Comparison of ENCODE assay signal across 21 cellular contexts in the genomic region with DNA sequence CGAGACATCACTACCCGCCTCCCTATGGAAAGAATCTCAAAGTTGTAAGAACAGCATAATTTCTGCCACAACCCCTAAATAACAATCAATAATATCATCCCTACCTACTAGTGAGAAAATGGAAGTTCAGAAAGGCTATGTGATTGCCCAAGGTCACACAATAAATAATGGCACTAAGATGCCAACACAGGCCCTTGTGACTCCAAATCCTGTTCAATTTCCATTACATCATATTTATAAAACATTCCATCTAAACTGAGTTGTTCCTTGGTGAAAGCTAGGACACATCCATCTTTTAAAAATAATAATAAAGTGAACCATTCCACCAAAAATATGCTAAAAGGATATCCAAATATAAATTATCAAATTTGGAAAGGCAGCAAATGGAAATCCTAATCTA.
A peak's percentile ranks its signal among the peaks of the same experiment; 100 is the strongest.
DNase-seq lines count a peak whose midpoint lies in the region; ATAC-seq and TF ChIP-seq lines count a peak whose summit lies in the region.
"Had no signal": no experiment of that assay in that cellular context is flagged by ENCODE, and none has a peak within 500 bp of the region (broad histone marks: within the 10 kb centered on the region; RNA-seq: fewer than 3 reads in every experiment).

No MANE protein-coding gene starts in this region.

- H3K27me3 ChIP-seq in breast epithelium (no peaks in the 10 kb centered on the region), osteoblast (ENCODE audit: insufficient read depth, low read length) (no peaks in the 10 kb centered on the region), aorta (ENCODE audit: control insufficient read depth in 1 of 2, insufficient read depth in 2 of 2, low read length in 1 of 2) (no peaks in the 10 kb centered on the region), MM.1S (replicated peaks; ENCODE audit: insufficient read depth, low read length) (no peaks in the 10 kb centered on the region)

- TF ChIP-seq POLR2A in breast epithelium (IDR thresholded peaks at IDR 0.05), result no peak

- H3K79me2 ChIP-seq in osteoblast (ENCODE audit: insufficient read depth, low read length) (peaks cover 77% of the 10 kb centered on the region), MM.1S (ENCODE audit: low read length) (no peaks in the 10 kb centered on the region)

- no peak overlapping the region for H3K4me3 ChIP-seq in breast epithelium
- H3K4me3 ChIP-seq in osteoblast (ENCODE audit: insufficient read depth, low read length), result no peak overlapping the region
- H3K4me3 ChIP-seq in aorta (ENCODE audit: low read length in 2 of 2), result no peak overlapping the region
- no peak overlapping the region for H3K4me3 ChIP-seq in MM.1S (ENCODE audit: low read length)

- no peaks in the 10 kb centered on the region for H3K36me3 Mint-ChIP-seq in MCF 10A (ENCODE audit: insufficient read depth, unreplicated experiment)

- H3K4me3 Mint-ChIP-seq in MCF 10A (ENCODE audit: unreplicated experiment), result no peak overlapping the region

- H3K9me3 Mint-ChIP-seq in MCF 10A (ENCODE audit: unreplicated experiment), result no peaks in the 10 kb centered on the region

- TF ChIP-seq CTCF in MCF 10A (IDR thresholded peaks at IDR 0.05; ENCODE audit: unreplicated experiment) (no peak), breast epithelium (IDR thresholded peaks at IDR 0.05) (no peak), osteoblast (IDR thresholded peaks at IDR 0.05; ENCODE audit: extremely low read depth, low read depth, low read length) (no peak), omental fat pad (IDR thresholded peaks at IDR 0.05) (no peak), MM.1S (IDR thresholded peaks at IDR 0.05; ENCODE audit: low read length) (no peak)

- ATAC-seq in aorta (ENCODE audit: low FRiP score), result no peak
- ATAC-seq in HG03432 (IDR thresholded peaks at IDR 0.05; ENCODE audit: unreplicated experiment), result no peak
- no peak for ATAC-seq in omental fat pad (ENCODE audit: low FRiP score)

- H3K9me3 ChIP-seq in breast epithelium (no peaks in the 10 kb centered on the region), osteoblast (ENCODE audit: low read depth, low read length) (no peaks in the 10 kb centered on the region), aorta (ENCODE audit: control insufficient read depth, low read length) (no peaks in the 10 kb centered on the region), MM.1S (replicated peaks; ENCODE audit: insufficient read depth, low read length) (no peaks in the 10 kb centered on the region)

- DNase-seq in MCF 10A (ENCODE audit: unreplicated experiment) (no peak), breast epithelium (ENCODE audit: low spot score in 2 of 2) (no peak), epithelial cell of prostate (ENCODE audit: low read depth, low spot score) (no peak), osteoblast (ENCODE audit: insufficient read length, low spot score, missing footprints) (no peak), aorta (no peak), omental fat pad (ENCODE audit: low spot score) (no peak), MM.1S (no peak)
- DNase-seq: AML-193, DMS53, GDM1, H7, NCI-H1694, NCI-H2081 treated with DMSO at 0.1 percent for 48 hours, NCI-H446 treated with DMSO at 0.1 percent for 48 hours, NCI-H526 treated with DMSO at 0.1 percent for 48 hours, OCI-M1, Right ventricle myocardium superior had no signal

- no peaks in the 10 kb centered on the region for H3K36me3 ChIP-seq in breast epithelium
- no peaks in the 10 kb centered on the region for H3K36me3 ChIP-seq in osteoblast (ENCODE audit: insufficient read depth, low read length)
- H3K36me3 ChIP-seq in aorta (ENCODE audit: control insufficient read depth in 1 of 2, insufficient read depth in 2 of 2, low read length in 1 of 2), result no peaks in the 10 kb centered on the region
- no peaks in the 10 kb centered on the region for H3K36me3 ChIP-seq in MM.1S (replicated peaks; ENCODE audit: insufficient read depth, low read length)

- POLR2A ChIA-PET in MCF 10A (lab: Yijun Ruan, JAX), result interaction anchor here (0.8 to 1.8 kb wide), 9 partner anchors 10 to 221 kb away, joined by 3 to 8 read pairs (median 4); no protein-coding TSS in a partner anchor

- H3K27ac Mint-ChIP-seq in MCF 10A (ENCODE audit: low read depth, unreplicated experiment), result peak overlapping the region; percentile 80

- H3K4me1 Mint-ChIP-seq in MCF 10A (ENCODE audit: insufficient read depth, unreplicated experiment), result peaks cover 25% of the 10 kb centered on the region

- no peak overlapping the region for H2AFZ ChIP-seq in osteoblast (ENCODE audit: low read length)
- no peak overlapping the region for H2AFZ ChIP-seq in MM.1S (ENCODE audit: low read length)

- no peaks in the 10 kb centered on the region for H3K27me3 Mint-ChIP-seq in MCF 10A (ENCODE audit: insufficient read depth, unreplicated experiment)

- 35 to 63% methylated on average over 2 of the region's 2 CpGs for WGBS in aorta, 2 donors

- H3K9me2 ChIP-seq in MM.1S (replicated peaks; ENCODE audit: insufficient read depth, low read length), result no peaks in the 10 kb centered on the region

- H3K4me2 ChIP-seq in osteoblast (ENCODE audit: insufficient read depth, low read length) (no peak overlapping the region), MM.1S (ENCODE audit: low read depth, low read length) (no peak overlapping the region)
- H3K4me2 ChIP-seq: KMS-11 had no signal

- H3K27ac ChIP-seq in breast epithelium (peak overlapping the region in 1 of 2 donors; percentile 67), epithelial cell of prostate (peak overlapping the region; percentile 35), osteoblast (ENCODE audit: low read depth, low read length) (peak overlapping the region; percentile 72), aorta (ENCODE audit: low read depth in 1 of 2, low read length in 2 of 2) (peak overlapping the region; percentile 29 to 96), MM.1S (ENCODE audit: low read length) (no peak overlapping the region)
- H3K27ac ChIP-seq: 22Rv1, C4-2B, KMS-11 had no signal

- BruUV-seq in MCF 10A (replicated peaks; lab: Mats Ljungman, UMichigan), result TSS peak; percentile 68

- no peaks in the 10 kb centered on the region for H3K4me1 ChIP-seq in breast epithelium
- peaks cover 34% of the 10 kb centered on the region for H3K4me1 ChIP-seq in osteoblast (ENCODE audit: insufficient read depth, low read length)
- peaks cover 0 to 8% of the 10 kb centered on the region in 2 donors for H3K4me1 ChIP-seq in aorta (ENCODE audit: control insufficient read depth in 1 of 2, insufficient read depth in 2 of 2, low read length in 2 of 2)
- peaks cover 4% of the 10 kb centered on the region; the same call in 1 of the 2 replicates for H3K4me1 ChIP-seq in MM.1S (ENCODE audit: low read length)

- H3K9ac ChIP-seq in MM.1S (ENCODE audit: low read length), result no peak overlapping the region
- H3K9ac ChIP-seq: KMS-11 had no signal

- intact Hi-C loops in MCF 10A (cut with micrococcal nuclease), result loop anchor here (5.0 kb wide), 1 partner anchor 103 kb away; no protein-coding TSS in a partner anchor
- intact Hi-C loops in breast epithelium (cut with DNase I; ENCODE audit: low total_unique reads), result no loop called here
- intact Hi-C loops in aorta (cut with DNase I), result loop anchor here in 1 of 2 donors (5.0 kb wide), 1 partner anchor 153 kb away; no protein-coding TSS in a partner anchor

- H3F3A ChIP-seq in MM.1S (ENCODE audit: insufficient read depth, low read length), result peaks cover 7% of the 10 kb centered on the region; the same call in 1 of the 2 replicates

- peaks cover 18% of the 10 kb centered on the region for H4K20me1 ChIP-seq in osteoblast (ENCODE audit: insufficient read depth, low read length)
- no peaks in the 10 kb centered on the region for H4K20me1 ChIP-seq in MM.1S (ENCODE audit: insufficient read depth, low read length)

- CTCF ChIA-PET in MCF 10A (lab: Yijun Ruan, JAX), result interaction anchor here (0.8 to 1.0 kb wide), 5 partner anchors 9 to 109 kb away, joined by 3 read pairs; no protein-coding TSS in a partner anchor
